In genomic region chr4:74531952-74532794, GRCh38 we compare ENCODE assay signal across 1 cellular context.
TF ChIP-seq lines count a peak whose summit lies in the region.

No MANE protein-coding gene starts in this region.

TF ChIP-seq in K562, 482 proteins besides CTCF, POLR2A, EP300 and RAD21 (continued from another document and continues in another):
- TF ChIP-seq FOXO4 (CRISPR knock-in tag; IDR thresholded peaks at IDR 0.05) (no peak), PRDM10 (IDR thresholded peaks at IDR 0.05; ENCODE audit: partially characterized antibody) (no peak), ZMIZ1 (IDR thresholded peaks at IDR 0.05; ENCODE audit: low read depth in 2 of 2, low read length in 2 of 2) (no peak), MCM3 (IDR thresholded peaks at IDR 0.05) (no peak), ZNF311 (CRISPR knock-in tag; IDR thresholded peaks at IDR 0.05) (no peak), PTTG1 (tag; IDR thresholded peaks at IDR 0.05; ENCODE audit: low read depth) (peak; percentile 37; the same call in 1 of the 2 replicates), EWSR1 (IDR thresholded peaks at IDR 0.05; ENCODE audit: borderline replicate concordance, low read depth, partially characterized antibody) (no peak), ZSCAN32 (CRISPR knock-in tag; IDR thresholded peaks at IDR 0.05) (peak; percentile 76; the same call in 1 of the 2 replicates), CBFA2T3 (IDR thresholded peaks at IDR 0.05) (no peak), ZNF24 (IDR thresholded peaks at IDR 0.05) (peak; percentile 69; the same call in 1 of the 2 replicates), ZNF184 (CRISPR knock-in tag; IDR thresholded peaks at IDR 0.05) (no peak), ARID4B (CRISPR knock-in tag; IDR thresholded peaks at IDR 0.05) (no peak), CEBPB (tag; IDR thresholded peaks at IDR 0.05) (peak; percentile 73), SUPT5H (IDR thresholded peaks at IDR 0.05) (no peak), NR2C1 (IDR thresholded peaks at IDR 0.05) (no peak), NR2C1 (tag; IDR thresholded peaks at IDR 0.05) (no peak; the same call in 1 of the 2 replicates), MYC (IDR thresholded peaks at IDR 0.05; ENCODE audit: low read depth, low read length) (no peak; the same call in none of the 2 replicates), MYC (CRISPR knock-in tag; IDR thresholded peaks at IDR 0.05; ENCODE audit: borderline replicate concordance, low read depth) (0 out of 2 replicates have a peak, but pooled peaks have one; percentile 65), ZC3H4 (CRISPR knock-in tag; IDR thresholded peaks at IDR 0.05; ENCODE audit: borderline replicate concordance) (no peak), TCF7 (IDR thresholded peaks at IDR 0.05; ENCODE audit: borderline replicate concordance) (no peak), PRPF4 (IDR thresholded peaks at IDR 0.05; ENCODE audit: insufficient read depth, low read depth, low read length, poor library complexity, severe bottlenecking) (no peak), HINFP (tag; conservative IDR thresholded peaks at IDR 0.05; ENCODE audit: low read depth) (peak; percentile 66; the same call in 1 of the 2 replicates), DEAF1 (CRISPR knock-in tag; IDR thresholded peaks at IDR 0.05) (peak; percentile 94), GABPA (tag; conservative IDR thresholded peaks at IDR 0.05; ENCODE audit: low read depth) (peak; percentile 43; the same call in 1 of the 2 replicates), DPF2 (IDR thresholded peaks at IDR 0.05) (peak; percentile 32; the same call in 1 of the 2 replicates), ETV6 (IDR thresholded peaks at IDR 0.05; ENCODE audit: borderline replicate concordance in 1 of 2, low read depth in 2 of 2, low read length in 1 of 2) (no peak), ETV6 (CRISPR knock-in tag; IDR thresholded peaks at IDR 0.05; ENCODE audit: borderline replicate concordance) (no peak), ATF7 (IDR thresholded peaks at IDR 0.05) (peak; percentile 84; the same call in 1 of the 2 replicates), PURB (CRISPR knock-in tag; IDR thresholded peaks at IDR 0.05; ENCODE audit: low read depth) (no peak), FOS (IDR thresholded peaks at IDR 0.05; ENCODE audit: extremely low read depth, insufficient read length) (no peak), GTF2A2 (tag; IDR thresholded peaks at IDR 0.05) (peak; percentile 78), ZNF551 (CRISPR knock-in tag; IDR thresholded peaks at IDR 0.05) (no peak), BRD9 (IDR thresholded peaks at IDR 0.05; ENCODE audit: low read depth, partially characterized antibody) (peak; percentile 85), TCF7L2 (IDR thresholded peaks at IDR 0.05; ENCODE audit: low read depth, low read length) (no peak), TRIM24 (IDR thresholded peaks at IDR 0.05) (peak; percentile 97 to 98), THAP12 (CRISPR knock-in tag; IDR thresholded peaks at IDR 0.05) (no peak), ZNF197 (CRISPR knock-in tag; IDR thresholded peaks at IDR 0.05; ENCODE audit: low read depth) (0 out of 2 replicates have a peak, but pooled peaks have one; percentile 16), ZBTB11 (CRISPR knock-in tag; IDR thresholded peaks at IDR 0.05) (no peak), BACH1 (tag; IDR thresholded peaks at IDR 0.05) (peak; percentile 83), NONO (IDR thresholded peaks at IDR 0.05; ENCODE audit: low read depth in 2 of 2, low read length in 1 of 2) (no peak)
